In the genomic region with DNA sequence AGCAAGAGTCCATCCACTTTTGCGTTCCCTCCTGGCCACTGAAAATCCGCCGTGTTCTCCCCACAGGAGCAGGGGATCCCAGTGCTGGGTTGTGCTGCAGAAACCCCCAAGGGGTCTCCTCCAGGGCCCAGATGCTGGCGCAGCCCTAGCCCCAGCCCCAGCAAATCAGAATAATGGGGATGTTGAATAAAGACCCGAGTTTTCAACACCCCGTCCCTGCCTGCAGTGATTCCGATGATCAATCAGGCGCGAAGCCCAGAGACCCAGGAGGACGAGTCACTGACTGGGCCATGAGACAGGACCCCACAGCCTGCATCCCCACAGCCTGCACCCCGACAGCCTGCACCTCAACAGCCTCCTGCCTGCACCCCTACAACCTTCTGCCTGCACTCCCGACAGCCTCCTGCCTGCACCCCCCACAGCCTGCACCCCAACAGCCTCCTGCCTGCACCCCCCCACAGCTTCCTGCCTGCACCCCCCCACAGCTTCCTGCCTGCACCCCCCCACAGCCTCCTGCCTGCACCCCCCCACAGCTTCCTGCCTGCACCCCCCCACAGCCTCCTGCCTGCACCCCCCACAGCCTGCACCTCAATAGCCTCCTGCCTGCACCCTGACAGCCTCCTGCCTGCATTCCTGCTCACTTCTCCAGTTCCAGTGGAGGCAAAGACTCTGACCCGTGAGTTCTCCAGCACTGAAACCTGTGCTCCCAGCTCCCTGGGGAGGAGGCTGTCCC, we compare ENCODE assay signal across 2 cellular contexts.
TF ChIP-seq lines count a peak whose summit lies in the region.

No MANE protein-coding gene starts in this region.

TF ChIP-seq in HEK293, 187 proteins besides CTCF, POLR2A, EP300 and RAD21:
- TF ChIP-seq GLIS1 (tag by site-specific recombination; IDR thresholded peaks at IDR 0.05) = peak; percentile 89
- TF ChIP-seq ZNF223 (tag by site-specific recombination; IDR thresholded peaks at IDR 0.05) = 0 out of 2 replicates have a peak, but pooled peaks have one; percentile 53
- TF ChIP-seq SP3 (tag by site-specific recombination; IDR thresholded peaks at IDR 0.05) = no peak
TF ChIP-seq in HEK293: peak in this region for 2.

TF ChIP-seq in K562, 482 proteins besides CTCF, POLR2A, EP300 and RAD21:
- 0 out of 2 replicates have a peak, but pooled peaks have one; percentile 57 for TF ChIP-seq ZNF740 (CRISPR knock-in tag; IDR thresholded peaks at IDR 0.05)
- TF ChIP-seq ZNF740 (tag; IDR thresholded peaks at IDR 0.05) = peak in 1 of 2 experiments; percentile 38; a peak in 1 of 4 replicates
- no peak for TF ChIP-seq MYBL2 (IDR thresholded peaks at IDR 0.05; ENCODE audit: low read depth)
- no peak for TF ChIP-seq MYBL2 (CRISPR knock-in tag; IDR thresholded peaks at IDR 0.05; ENCODE audit: borderline replicate concordance)
